Comparison of ENCODE assay signal across 9 cellular contexts in the genomic region with DNA sequence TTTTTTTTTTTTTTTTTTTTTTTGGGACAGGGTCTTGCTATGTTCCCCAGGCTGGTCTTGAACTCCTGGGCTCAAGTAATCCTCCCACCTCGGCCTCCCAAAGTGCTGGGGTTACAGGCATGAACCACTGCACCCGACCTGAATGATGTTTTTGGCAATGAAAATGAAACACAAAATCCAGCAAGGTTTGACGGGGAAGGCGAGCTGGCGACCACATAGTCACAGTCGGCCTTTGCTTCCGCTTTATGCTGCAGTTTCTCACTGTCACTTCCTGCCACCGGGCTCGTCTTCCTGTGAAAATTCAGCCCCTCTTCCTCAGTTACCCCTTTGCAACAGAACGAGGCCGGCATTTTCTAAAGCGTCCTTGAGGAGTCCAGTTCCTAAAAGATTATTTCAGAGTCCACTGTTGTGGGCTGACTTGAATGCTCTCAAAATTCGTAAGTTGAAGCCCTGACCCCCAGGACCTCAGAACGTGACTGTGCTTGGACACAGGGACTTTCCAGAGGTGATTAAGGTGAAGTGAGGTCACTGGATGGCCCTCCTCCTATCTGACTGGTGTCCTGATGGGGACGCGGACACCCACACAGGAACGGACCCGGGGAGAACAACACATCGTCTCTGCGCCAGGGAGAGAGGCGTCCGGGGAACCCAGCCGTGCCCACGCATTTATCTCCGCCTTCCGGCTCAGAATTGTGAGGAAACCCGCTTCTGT. TPM values are rescaled to one million over a fixed set of nuclear protein-coding genes. Genes with fewer than 3 reads are reported as not detected.
DNase-seq lines count a peak whose midpoint lies in the region; ATAC-seq, FAIRE-seq and TF ChIP-seq lines count a peak whose summit lies in the region.
"Had no signal": no experiment of that assay in that cellular context is flagged by ENCODE, and none has a peak within 500 bp of the region (broad histone marks: within the 10 kb centered on the region; RNA-seq: fewer than 3 reads in every experiment).

No MANE protein-coding gene starts in this region.

- TF ChIP-seq POLR2A in breast epithelium (IDR thresholded peaks at IDR 0.05) = no peak
- TF ChIP-seq POLR2A in uterus (IDR thresholded peaks at IDR 0.05) = no peak

- WGBS in mammary epithelial cell (ENCODE audit: low coverage, missing lambda C conversion rate) = 82% methylated on average over 18 of the region's 27 CpGs
- 58 to 66% (median 58%) methylated on average over 26 to 27 of the region's 27 CpGs for WGBS in psoas muscle, 3 donors

- in situ Hi-C loops in mammary epithelial cell (cut with MboI; ENCODE audit: low sequenced_read_pairs in 2 of 2) = no loop called here

- no peaks in the 10 kb centered on the region for H3K9me3 ChIP-seq in breast epithelium
- H3K9me3 ChIP-seq in mammary epithelial cell (replicated peaks; ENCODE audit: insufficient read depth, low read length) = no peaks in the 10 kb centered on the region
- no peaks in the 10 kb centered on the region for H3K9me3 ChIP-seq in psoas muscle
- H3K9me3 ChIP-seq in uterus = no peaks in the 10 kb centered on the region
- H3K9me3 ChIP-seq: A549 had no signal

- BruUV-seq in mammary epithelial cell (replicated peaks; lab: Mats Ljungman, UMichigan) = no TSS peak

- H3K27ac ChIP-seq in breast epithelium = peak overlapping the region; percentile 3 to 65
- no peak overlapping the region for H3K27ac ChIP-seq in mammary epithelial cell (ENCODE audit: insufficient read depth, low read depth, low read length)
- peak overlapping the region; percentile 41 for H3K27ac ChIP-seq in psoas muscle
- no peak overlapping the region for H3K27ac ChIP-seq in uterus

- H3K4me3 ChIP-seq in breast epithelium (peak overlapping the region; percentile 27 to 61 (median 30)), mammary epithelial cell (replicated peaks in 1 of 3; ENCODE audit: insufficient read depth in 1 of 3, low read depth in 2 of 3, low read length in 3 of 3) (no peak overlapping the region), psoas muscle (peak overlapping the region; percentile 46), uterus (no peak overlapping the region)
- H3K4me3 ChIP-seq: A549 had no signal

- no peak for DNase-seq in breast epithelium (ENCODE audit: low spot score in 2 of 2)
- no peak for DNase-seq in mammary epithelial cell
- peak; percentile 38 to 88 (median 59) for DNase-seq in T-helper 1 cell
- DNase-seq in activated naive CD8-positive, alpha-beta T cell treated with anti-CD3 and anti-CD28 coated beads, Interleukin-2, amount 50 U/mL, for 16 hours (ENCODE audit: low read depth, low spot score) = peak; percentile 44
- DNase-seq in psoas muscle = peak in 1 of 2 donors; percentile 66
- no peak for DNase-seq in uterus
- no peak for DNase-seq in urothelium cell line (ENCODE audit: low spot score)

- H4K20me1 ChIP-seq in mammary epithelial cell (ENCODE audit: insufficient read depth, low read length) = no peaks in the 10 kb centered on the region

- CTCF ChIA-PET in mammary epithelial cell (lab: Charles Lee; ENCODE audit: low non-redundant PET) = no interaction called here

- H2AFZ ChIP-seq in mammary epithelial cell (ENCODE audit: low read depth, low read length) = no peak overlapping the region

- H3K4me2 ChIP-seq in mammary epithelial cell (ENCODE audit: insufficient read depth, low read depth, low read length) = no peak overlapping the region
- H3K4me2 ChIP-seq: A549 had no signal

- ATAC-seq in psoas muscle (no peak), GM19397 (IDR thresholded peaks at IDR 0.05; ENCODE audit: unreplicated experiment) (no peak)
- ATAC-seq: A549 had no signal

- H3K27me3 ChIP-seq in breast epithelium = no peaks in the 10 kb centered on the region
- no peaks in the 10 kb centered on the region for H3K27me3 ChIP-seq in mammary epithelial cell (ENCODE audit: insufficient read depth, low read length)
- H3K27me3 ChIP-seq in psoas muscle (ENCODE audit: insufficient read depth in 3 of 3, low read length in 2 of 3) = no peaks in the 10 kb centered on the region
- H3K27me3 ChIP-seq in uterus = no peaks in the 10 kb centered on the region

- dilution Hi-C loops in mammary epithelial cell (cut with HindIII; ENCODE audit: low sequenced_read_pairs) = no loop called here

- intact Hi-C loops in breast epithelium (cut with DNase I; ENCODE audit: low total_unique reads) (no loop called here), mammary epithelial cell (cut with micrococcal nuclease) (no loop called here), psoas muscle (cut with DNase I) (no loop called here), uterus (cut with DNase I; ENCODE audit: low total_unique reads) (no loop called here)

- H3K79me2 ChIP-seq in mammary epithelial cell (ENCODE audit: insufficient read depth, low read length) = peaks cover 17% of the 10 kb centered on the region

- peaks cover 3 to 9% of the 10 kb centered on the region in 2 donors for H3K4me1 ChIP-seq in breast epithelium
- H3K4me1 ChIP-seq in mammary epithelial cell (ENCODE audit: insufficient read depth, low read length) = peaks cover 27% of the 10 kb centered on the region
- peaks cover 20% of the 10 kb centered on the region for H3K4me1 ChIP-seq in psoas muscle
- no peaks in the 10 kb centered on the region for H3K4me1 ChIP-seq in uterus

- no peak for TF ChIP-seq CTCF in breast epithelium (IDR thresholded peaks at IDR 0.05)
- no peak for TF ChIP-seq CTCF in mammary epithelial cell (conservative IDR thresholded peaks at IDR 0.05 in 1 of 2, IDR thresholded peaks at IDR 0.05 in 1 of 2; ENCODE audit: extremely low read depth in 1 of 2, insufficient read depth in 1 of 2, low read depth in 1 of 2, low read length in 2 of 2)
- TF ChIP-seq CTCF in psoas muscle (IDR thresholded peaks at IDR 0.05) = no peak
- TF ChIP-seq CTCF in uterus (IDR thresholded peaks at IDR 0.05) = no peak

- H3K36me3 ChIP-seq in breast epithelium (no peaks in the 10 kb centered on the region), mammary epithelial cell (ENCODE audit: insufficient read depth, low read length) (no peaks in the 10 kb centered on the region), psoas muscle (ENCODE audit: insufficient read depth in 1 of 2, low read depth in 1 of 2) (no peaks in the 10 kb centered on the region), uterus (no peaks in the 10 kb centered on the region)

- H3K9ac ChIP-seq in mammary epithelial cell (ENCODE audit: insufficient read depth, low read length) = no peak overlapping the region

- no peak for FAIRE-seq in urothelium cell line (lab: Jason Lieb, UNC)
- FAIRE-seq: A549 had no signal

RNA-seq across cellular contexts. Expression of a gene that starts 2.9 kb away (rescaled TPM):
- total RNA-seq in breast epithelium (10 to 100 TPM; 25.9 to 35.7 (median 29.0) TPM), mammary epithelial cell (10 to 100 TPM; 12.3 to 25.4 TPM), psoas muscle (10 to 100 TPM in 2 of 4 donors, 1 to 10 TPM in 2; 5.6 to 19.4 (median 8.3) TPM), uterus (10 to 100 TPM in 2 of 4 donors, 1 to 10 TPM in 1, under 1 TPM in 1; 0.77 to 96.2 (median 10.4) TPM)
- polyA plus RNA-seq in mammary epithelial cell (74.2 TPM), psoas muscle (10 to 100 TPM in 1 of 3 donors, 1 to 10 TPM in 2; 7.8 to 27.4 (median 9.9) TPM)
- polyA minus RNA-seq in mammary epithelial cell = 30.1 TPM

Comparison
In these comparisons a context has a peak if more than half of its experiments do, and no peak if none do; other contexts are left out.
1. H3K27ac ChIP-seq: peak in breast epithelium (2 of 2) and psoas muscle (single experiment); none in mammary epithelial cell (single experiment) and uterus (0 of 2).
2. H3K4me3 ChIP-seq: peak in breast epithelium (3 of 3) and psoas muscle (single experiment); none in mammary epithelial cell (0 of 3) and uterus (0 of 2).
3. DNase-seq: peak in T-helper 1 cell (5 of 5) and activated naive CD8-positive, alpha-beta T cell treated with anti-CD3 and anti-CD28 coated beads, Interleukin-2, amount 50 U/mL, for 16 hours (single experiment); none in breast epithelium (0 of 2), mammary epithelial cell (single experiment), uterus (0 of 2) and urothelium cell line (single experiment).